1 cellular context compared by ENCODE assay signal in genomic region chr7:100126931-100127865, GRCh38.
TF ChIP-seq lines count a peak whose summit lies in the region.

Gene MBLAC1, plus strand, starts transcription at chr7:100126967. Its CDS starts 429 bp downstream, at chr7:100127396.

TF ChIP-seq in HepG2, 621 proteins besides CTCF, POLR2A, EP300 and RAD21 (continued from another document and continues in another):
- TF ChIP-seq ZNF407 (CRISPR knock-in tag; IDR thresholded peaks at IDR 0.05; ENCODE audit: not compliant biosample characterization), result no peak
- TF ChIP-seq ZNF792 (CRISPR knock-in tag; IDR thresholded peaks at IDR 0.05), result peak; percentile 14; the same call in 1 of the 2 replicates
- TF ChIP-seq LCORL (IDR thresholded peaks at IDR 0.05), result no peak
- TF ChIP-seq LCORL (CRISPR knock-in tag; IDR thresholded peaks at IDR 0.05), result peak; percentile 57; the same call in 1 of the 2 replicates
- no peak for TF ChIP-seq ZNF883 (CRISPR knock-in tag; IDR thresholded peaks at IDR 0.05; ENCODE audit: not compliant biosample characterization)
- TF ChIP-seq ZNF550 (CRISPR knock-in tag; IDR thresholded peaks at IDR 0.05; ENCODE audit: borderline replicate concordance), result 0 out of 2 replicates have a peak, but pooled peaks have one; percentile 22
- no peak for TF ChIP-seq TCF12 (IDR thresholded peaks at IDR 0.05)
- TF ChIP-seq TCF12 (CRISPR knock-in tag; IDR thresholded peaks at IDR 0.05), result 0 out of 2 replicates have a peak, but pooled peaks have one; percentile 30
- TF ChIP-seq GATAD1 (CRISPR knock-in tag; IDR thresholded peaks at IDR 0.05), result peak; percentile 18; the same call in 1 of the 2 replicates
- no peak for TF ChIP-seq ZNF7 (CRISPR knock-in tag; IDR thresholded peaks at IDR 0.05)
- no peak for TF ChIP-seq SMC3 (IDR thresholded peaks at IDR 0.05; ENCODE audit: low read length)
- peak; percentile 66; the same call in 1 of the 2 replicates for TF ChIP-seq GMEB2 (CRISPR knock-in tag; IDR thresholded peaks at IDR 0.05; ENCODE audit: low read depth)
- no peak for TF ChIP-seq HNRNPUL1 (IDR thresholded peaks at IDR 0.05; ENCODE audit: low read depth, low read length)
- no peak for TF ChIP-seq NR2F2 (IDR thresholded peaks at IDR 0.05; ENCODE audit: borderline replicate concordance, low read depth)
- no peak for TF ChIP-seq ZBTB49 (CRISPR knock-in tag; IDR thresholded peaks at IDR 0.05; ENCODE audit: borderline replicate concordance)
- no peak for TF ChIP-seq TOE1 (CRISPR knock-in tag; IDR thresholded peaks at IDR 0.05)
- peak; percentile 68; the same call in 1 of the 2 replicates for TF ChIP-seq ZNF703 (CRISPR knock-in tag; IDR thresholded peaks at IDR 0.05; ENCODE audit: borderline replicate concordance)
- TF ChIP-seq PAX8 (CRISPR knock-in tag; IDR thresholded peaks at IDR 0.05; ENCODE audit: borderline replicate concordance), result no peak
- TF ChIP-seq ZNF382 (CRISPR knock-in tag; IDR thresholded peaks at IDR 0.05; ENCODE audit: borderline replicate concordance), result no peak
- no peak for TF ChIP-seq ZNF414 (CRISPR knock-in tag; IDR thresholded peaks at IDR 0.05)
- no peak for TF ChIP-seq ZFP62 (CRISPR knock-in tag; IDR thresholded peaks at IDR 0.05)
- peak; percentile 66; the same call in 1 of the 2 replicates for TF ChIP-seq ZNF563 (CRISPR knock-in tag; IDR thresholded peaks at IDR 0.05)
- TF ChIP-seq ZNF276 (CRISPR knock-in tag; IDR thresholded peaks at IDR 0.05; ENCODE audit: low read depth), result 0 out of 2 replicates have a peak, but pooled peaks have one; percentile 52
- TF ChIP-seq NCOA2 (CRISPR knock-in tag; IDR thresholded peaks at IDR 0.05), result peak; percentile 20; the same call in 1 of the 2 replicates
- TF ChIP-seq TERF1 (CRISPR knock-in tag; IDR thresholded peaks at IDR 0.05), result peak; percentile 80; the same call in 1 of the 2 replicates
- TF ChIP-seq GMEB1 (CRISPR knock-in tag; IDR thresholded peaks at IDR 0.05; ENCODE audit: borderline replicate concordance), result peak; percentile 86
- no peak for TF ChIP-seq CBX1 (IDR thresholded peaks at IDR 0.05; ENCODE audit: low read depth)
- 0 out of 2 replicates have a peak, but pooled peaks have one; percentile 9 for TF ChIP-seq MTF1 (CRISPR knock-in tag; IDR thresholded peaks at IDR 0.05)
- peak; percentile 50; the same call in 1 of the 2 replicates for TF ChIP-seq ZNF468 (CRISPR knock-in tag; IDR thresholded peaks at IDR 0.05)
- peak; percentile 42; the same call in 1 of the 2 replicates for TF ChIP-seq TBP (CRISPR knock-in tag; IDR thresholded peaks at IDR 0.05)
- TF ChIP-seq ZNF709 (CRISPR knock-in tag; IDR thresholded peaks at IDR 0.05), result no peak
- no peak for TF ChIP-seq ZNF781 (CRISPR knock-in tag; IDR thresholded peaks at IDR 0.05; ENCODE audit: borderline replicate concordance, not compliant biosample characterization)
- peak; percentile 31; the same call in 1 of the 2 replicates for TF ChIP-seq ATF1 (CRISPR knock-in tag; IDR thresholded peaks at IDR 0.05)
- 0 out of 2 replicates have a peak, but pooled peaks have one; percentile 21 for TF ChIP-seq ZNF546 (CRISPR knock-in tag; conservative IDR thresholded peaks at IDR 0.05)
- peak; percentile 47; the same call in 1 of the 2 replicates for TF ChIP-seq KMT2A (CRISPR knock-in tag; IDR thresholded peaks at IDR 0.05)
- 0 out of 2 replicates have a peak, but pooled peaks have one; percentile 54 for TF ChIP-seq ZNF431 (CRISPR knock-in tag; IDR thresholded peaks at IDR 0.05; ENCODE audit: borderline replicate concordance, low read depth)
- TF ChIP-seq MTERF4 (CRISPR knock-in tag; IDR thresholded peaks at IDR 0.05), result no peak
- 0 out of 2 replicates have a peak, but pooled peaks have one; percentile 9 for TF ChIP-seq NR2F6 (IDR thresholded peaks at IDR 0.05)
- TF ChIP-seq NR2F6 (CRISPR knock-in tag; IDR thresholded peaks at IDR 0.05), result no peak
